Comparison of ENCODE assay signal across 8 cellular contexts in the genomic region with DNA sequence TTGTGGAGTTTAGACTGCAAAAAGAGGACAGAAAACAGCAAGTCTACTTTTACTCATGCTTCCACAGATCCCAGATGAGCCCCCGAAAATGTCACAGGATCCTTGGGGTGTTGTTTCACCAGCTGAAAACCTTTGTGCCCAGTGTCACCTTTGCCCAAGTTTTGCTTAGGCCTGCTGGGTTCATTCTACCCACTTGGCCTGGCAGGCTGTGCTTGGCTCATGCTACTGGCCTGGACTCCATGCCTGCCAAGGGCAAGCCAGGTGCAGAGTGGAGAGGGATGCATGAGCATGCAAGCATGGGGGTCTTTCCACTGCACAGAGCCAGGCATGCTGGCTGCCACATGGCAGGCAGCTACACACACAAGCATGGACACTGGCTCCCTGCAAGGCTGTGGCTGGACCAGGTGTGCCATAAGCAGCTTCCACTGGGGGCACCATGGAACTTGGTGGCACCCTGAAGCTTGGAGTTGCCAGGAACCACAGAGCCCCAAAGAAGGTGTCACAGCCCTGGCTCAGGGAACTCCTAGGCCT.
"Had no signal": no experiment of that assay in that cellular context is flagged by ENCODE, and none has a peak within 500 bp of the region (broad histone marks: within the 10 kb centered on the region; RNA-seq: fewer than 3 reads in every experiment).

No MANE protein-coding gene starts in this region.

- H2AFZ ChIP-seq: GM23248 had no signal

- H3K9me3 ChIP-seq: HAP-1 had no signal

- ATAC-seq: HCT116, HepG2 had no signal

- H3K27ac Mint-ChIP-seq: HFFc6, IgD-negative memory B cell had no signal

- H3K9ac ChIP-seq: GM23248 had no signal

- H3K36me3 ChIP-seq: HAP-1 had no signal

- H3K27me3 Mint-ChIP-seq: IgD-negative memory B cell had no signal

- H3K4me3 ChIP-seq: GM23248, HAP-1 had no signal

- H3K36me3 Mint-ChIP-seq: IgD-negative memory B cell had no signal

- DNase-seq: GM23248, GOT3, H7, HFFc6 had no signal

- H3K4me1 Mint-ChIP-seq: IgD-negative memory B cell had no signal

- H3K4me1 ChIP-seq: HAP-1 had no signal

- H3K27ac ChIP-seq: GM23248 had no signal

- H3K4me3 Mint-ChIP-seq: HFFc6, IgD-negative memory B cell had no signal
